Comparison of ENCODE assay signal across 18 cellular contexts in the genomic region with DNA sequence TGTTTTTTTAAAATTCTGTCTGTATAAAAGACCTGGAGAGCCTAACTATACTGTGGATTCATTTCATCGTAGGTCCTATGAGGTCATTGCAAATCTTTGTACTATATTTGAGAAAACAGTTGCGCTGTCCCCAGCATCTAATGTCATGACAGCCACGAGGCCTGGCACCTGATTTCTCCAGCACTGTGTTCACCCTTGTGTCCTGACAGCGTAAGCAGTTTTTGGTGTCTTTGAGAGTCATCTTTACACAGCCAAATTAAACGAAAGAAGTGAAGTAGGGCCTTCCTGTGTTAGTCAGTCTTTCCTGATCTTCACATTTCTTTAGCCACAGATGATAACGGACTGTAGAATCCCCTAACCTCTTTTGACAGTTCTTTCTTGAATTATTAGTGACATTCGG.
DNase-seq lines count a peak whose midpoint lies in the region; ATAC-seq lines count a peak whose summit lies in the region.
"Had no signal": no experiment of that assay in that cellular context is flagged by ENCODE, and none has a peak within 500 bp of the region (broad histone marks: within the 10 kb centered on the region; RNA-seq: fewer than 3 reads in every experiment).

No MANE protein-coding gene starts in this region.

- no peaks in the 10 kb centered on the region for H3K27me3 Mint-ChIP-seq in activated naive CD8-positive, alpha-beta T cell treated with anti-CD3 and anti-CD28 coated beads, Interleukin-2, amount 50 U/mL, for 24 hours
- peaks cover 4% of the 10 kb centered on the region for H3K27me3 Mint-ChIP-seq in activated naive CD8-positive, alpha-beta T cell treated with anti-CD3 and anti-CD28 coated beads for 36 hours
- no peaks in the 10 kb centered on the region for H3K27me3 Mint-ChIP-seq in activated T-helper 17 cell treated with anti-CD3 and anti-CD28 coated beads, Interleukin-2, amount 50 U/mL, for 72 hours
- H3K27me3 Mint-ChIP-seq: CD8-positive, alpha-beta memory T cell had no signal

- no peak overlapping the region for H3K4me3 Mint-ChIP-seq in activated naive CD8-positive, alpha-beta T cell treated with anti-CD3 and anti-CD28 coated beads, Interleukin-2, amount 50 U/mL, for 24 hours
- no peak overlapping the region for H3K4me3 Mint-ChIP-seq in activated naive CD8-positive, alpha-beta T cell treated with anti-CD3 and anti-CD28 coated beads for 36 hours
- peak overlapping the region; percentile 9 for H3K4me3 Mint-ChIP-seq in activated T-helper 17 cell treated with anti-CD3 and anti-CD28 coated beads, Interleukin-2, amount 50 U/mL, for 72 hours
- H3K4me3 Mint-ChIP-seq: GM23338 had no signal

- DNase-seq in activated naive CD8-positive, alpha-beta T cell treated with anti-CD3 and anti-CD28 coated beads, Interleukin-2, amount 50 U/mL, for 24 hours, result no peak
- DNase-seq in activated naive CD8-positive, alpha-beta T cell treated with anti-CD3 and anti-CD28 coated beads for 36 hours, result no peak
- DNase-seq in RPMI8226 (peak; percentile 13), lung microvascular endothelial cell (ENCODE audit: low read depth in 2 of 2) (peak; percentile 42 to 55), epidermal melanocyte (ENCODE audit: insufficient read length, low spot score) (no peak), mucosa of gallbladder (ENCODE audit: low spot score) (no peak)
- DNase-seq: Calu3; CD8-positive, alpha-beta memory T cell; DMS153; Karpas-422; MV-4-11; NCI-H2029 treated with DMSO at 0.1 percent for 48 hours; NCI-H774; SHP77 had no signal

- peaks cover 14% of the 10 kb centered on the region for H3K4me1 Mint-ChIP-seq in activated naive CD8-positive, alpha-beta T cell treated with anti-CD3 and anti-CD28 coated beads, Interleukin-2, amount 50 U/mL, for 24 hours
- H3K4me1 Mint-ChIP-seq in activated naive CD8-positive, alpha-beta T cell treated with anti-CD3 and anti-CD28 coated beads for 36 hours, result peaks cover 2% of the 10 kb centered on the region
- H3K4me1 Mint-ChIP-seq in activated T-helper 17 cell treated with anti-CD3 and anti-CD28 coated beads, Interleukin-2, amount 50 U/mL, for 72 hours, result peaks cover 16% of the 10 kb centered on the region

- no peaks in the 10 kb centered on the region for H3K9me3 Mint-ChIP-seq in activated naive CD8-positive, alpha-beta T cell treated with anti-CD3 and anti-CD28 coated beads, Interleukin-2, amount 50 U/mL, for 24 hours
- no peaks in the 10 kb centered on the region for H3K9me3 Mint-ChIP-seq in activated naive CD8-positive, alpha-beta T cell treated with anti-CD3 and anti-CD28 coated beads for 36 hours
- H3K9me3 Mint-ChIP-seq in activated T-helper 17 cell treated with anti-CD3 and anti-CD28 coated beads, Interleukin-2, amount 50 U/mL, for 72 hours, result no peaks in the 10 kb centered on the region
- H3K9me3 Mint-ChIP-seq: CD8-positive, alpha-beta memory T cell; GM23338 had no signal

- H3K27ac Mint-ChIP-seq in activated naive CD8-positive, alpha-beta T cell treated with anti-CD3 and anti-CD28 coated beads, Interleukin-2, amount 50 U/mL, for 24 hours, result no peak overlapping the region
- H3K27ac Mint-ChIP-seq in activated naive CD8-positive, alpha-beta T cell treated with anti-CD3 and anti-CD28 coated beads for 36 hours, result no peak overlapping the region
- peak overlapping the region; percentile 71 for H3K27ac Mint-ChIP-seq in activated T-helper 17 cell treated with anti-CD3 and anti-CD28 coated beads, Interleukin-2, amount 50 U/mL, for 72 hours
- H3K27ac Mint-ChIP-seq: GM23338 had no signal

- peak; percentile 40 for ATAC-seq in activated naive CD8-positive, alpha-beta T cell treated with anti-CD3 and anti-CD28 coated beads, Interleukin-2, amount 50 U/mL, for 24 hours
- peak; percentile 78 for ATAC-seq in activated T-helper 17 cell treated with anti-CD3 and anti-CD28 coated beads, Interleukin-2, amount 50 U/mL, for 72 hours (replicated peaks)
- ATAC-seq in HG03432 (IDR thresholded peaks at IDR 0.05; ENCODE audit: unreplicated experiment), result no peak
- ATAC-seq: HCT116 had no signal

- no peaks in the 10 kb centered on the region for H3K36me3 Mint-ChIP-seq in activated naive CD8-positive, alpha-beta T cell treated with anti-CD3 and anti-CD28 coated beads, Interleukin-2, amount 50 U/mL, for 24 hours (ENCODE audit: low read depth)
- H3K36me3 Mint-ChIP-seq in activated naive CD8-positive, alpha-beta T cell treated with anti-CD3 and anti-CD28 coated beads for 36 hours, result no peaks in the 10 kb centered on the region
- H3K36me3 Mint-ChIP-seq in activated T-helper 17 cell treated with anti-CD3 and anti-CD28 coated beads, Interleukin-2, amount 50 U/mL, for 72 hours (ENCODE audit: low read depth), result no peaks in the 10 kb centered on the region

Comparison
In these comparisons a context has a peak if more than half of its experiments do, and no peak if none do; other contexts are left out.
1. DNase-seq: peak in RPMI8226 (single experiment) and lung microvascular endothelial cell (2 of 2); none in activated naive CD8-positive, alpha-beta T cell treated with anti-CD3 and anti-CD28 coated beads, Interleukin-2, amount 50 U/mL, for 24 hours (single experiment), activated naive CD8-positive, alpha-beta T cell treated with anti-CD3 and anti-CD28 coated beads for 36 hours (single experiment), epidermal melanocyte (single experiment) and mucosa of gallbladder (single experiment).